Comparison of ENCODE assay signal across 7 cellular contexts in the genomic region with DNA sequence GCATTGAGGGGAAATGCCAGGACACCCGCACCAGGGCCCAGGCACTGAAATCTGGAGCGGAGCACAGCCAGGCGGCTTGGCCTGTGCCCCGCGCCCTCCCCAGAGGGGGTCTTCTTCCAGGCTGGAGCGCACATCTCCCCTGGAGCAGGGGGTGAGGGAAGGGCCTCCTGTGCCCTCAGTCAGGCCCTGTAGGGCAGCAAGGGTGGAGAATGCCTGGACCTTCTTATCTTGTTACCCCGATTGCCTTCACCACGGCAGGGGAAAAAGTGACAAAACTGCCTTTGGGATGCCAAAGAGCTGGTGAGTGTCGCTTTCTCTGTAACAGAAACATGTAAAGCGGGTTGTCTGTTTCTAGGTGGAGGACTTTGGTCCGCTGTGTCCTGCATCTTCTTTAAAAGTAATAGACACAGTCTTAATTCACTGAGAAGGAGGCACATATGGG. TPM values are rescaled to one million over a fixed set of nuclear protein-coding genes. Genes with fewer than 3 reads are reported as not detected.
DNase-seq lines count a peak whose midpoint lies in the region; TF ChIP-seq lines count a peak whose summit lies in the region.

No MANE protein-coding gene starts in this region.

- TF ChIP-seq EP300 in transverse colon (IDR thresholded peaks at IDR 0.05; ENCODE audit: low read depth) = no peak

- TF ChIP-seq CTCF in Loucy (conservative IDR thresholded peaks at IDR 0.05; ENCODE audit: low read length) (no peak), colonic mucosa (IDR thresholded peaks at IDR 0.05) (no peak), transverse colon (IDR thresholded peaks at IDR 0.05) (no peak)

- H3K9ac ChIP-seq in Loucy (ENCODE audit: low read depth, low read length, poor library complexity, severe bottlenecking) (peak overlapping the region; percentile 90), colonic mucosa (ENCODE audit: low read depth in 2 of 2, low read length in 2 of 2) (peak overlapping the region; percentile 76 to 78)

- in situ Hi-C loops in transverse colon (cut with MboI; ENCODE audit: low pct_ligation_motif_present in 1 of 4, low pct_unique_long_range_greater_than_20kb in 1 of 4, low sequenced_read_pairs in 3 of 4) = no loop called here

- intact Hi-C loops in colonic mucosa (cut with DNase I) = no loop called here
- intact Hi-C loops in transverse colon (cut with DNase I; ENCODE audit: low total_unique reads) = no loop called here

- TF ChIP-seq POLR2A in transverse colon (IDR thresholded peaks at IDR 0.05) = no peak

- H3K27me3 ChIP-seq in Loucy (ENCODE audit: insufficient read depth, low read length, poor library complexity, severe bottlenecking) (peaks cover 21% of the 10 kb centered on the region), colonic mucosa (no peaks in the 10 kb centered on the region), transverse colon (peaks cover 10% of the 10 kb centered on the region)

- H3K27ac ChIP-seq in colonic mucosa = no peak overlapping the region
- H3K27ac ChIP-seq in mesodermal cell (ENCODE audit: low read depth, low read length, severe bottlenecking) = peak overlapping the region; percentile 63
- H3K27ac ChIP-seq in transverse colon = peak overlapping the region; percentile 82 to 89 (median 86)

- 48 to 54% methylated on average over 7 to 9 of the region's 11 CpGs for WGBS in mesodermal cell (ENCODE audit: insufficient coverage in 2 of 2), 2 experiments
- WGBS in transverse colon (ENCODE audit: low coverage in 1 of 2), 2 donors = 87 to 96% methylated on average over 5 to 10 of the region's 11 CpGs

- H3K9me3 ChIP-seq in Loucy (ENCODE audit: insufficient read depth, low read depth, low read length) (no peaks in the 10 kb centered on the region), colonic mucosa (no peaks in the 10 kb centered on the region), mesodermal cell (ENCODE audit: control insufficient read depth, low read length) (no peaks in the 10 kb centered on the region), transverse colon (no peaks in the 10 kb centered on the region)

- H3K79me2 ChIP-seq in Loucy (ENCODE audit: insufficient read depth, low read length) = peaks cover 51% of the 10 kb centered on the region

- H3K4me1 ChIP-seq in Loucy (ENCODE audit: insufficient read depth, low read length, poor library complexity, severe bottlenecking) (peaks cover 20% of the 10 kb centered on the region), colonic mucosa (peaks cover 7% of the 10 kb centered on the region), mesodermal cell (ENCODE audit: control insufficient read depth, insufficient read depth, low read length, poor library complexity, severe bottlenecking) (peaks cover 19% of the 10 kb centered on the region), transverse colon (peaks cover 5 to 33% (median 27%) of the 10 kb centered on the region in 4 donors)

- H4K20me1 ChIP-seq in Loucy (ENCODE audit: insufficient read depth, low read length, poor library complexity, severe bottlenecking) = peaks cover 25% of the 10 kb centered on the region

- no peak overlapping the region for H2AFZ ChIP-seq in Loucy (ENCODE audit: low read length)

- peak overlapping the region; percentile 93 for H3K4me2 ChIP-seq in Loucy (ENCODE audit: low read depth, low read length, poor library complexity, severe bottlenecking)

- H3K36me3 ChIP-seq in Loucy (ENCODE audit: insufficient read depth, low read length) (no peaks in the 10 kb centered on the region), colonic mucosa (no peaks in the 10 kb centered on the region), mesodermal cell (ENCODE audit: control insufficient read depth, insufficient read depth, low read length) (peaks cover 24% of the 10 kb centered on the region), transverse colon (no peaks in the 10 kb centered on the region)

- no peaks in the 10 kb centered on the region for H3F3A ChIP-seq in Loucy (ENCODE audit: low read depth)

- H3K4me3 ChIP-seq in Loucy (ENCODE audit: low read length, poor library complexity, severe bottlenecking) (peak overlapping the region; percentile 88), colonic mucosa (peak overlapping the region; percentile 38), mesodermal cell (ENCODE audit: extremely low read depth, insufficient read depth, low read length, poor library complexity, severe bottlenecking) (peak overlapping the region; percentile 66), transverse colon (peak overlapping the region in 3 of 4 donors; percentile 32 to 80 (median 65))

- DNase-seq in colonic mucosa (peak; percentile 31), transverse colon (no peak), NCI-H1417 (lab: John Stamatoyannopoulos, UW) (no peak), NCI-H748 (lab: John Stamatoyannopoulos, UW; ENCODE audit: unreplicated experiment) (no peak)
- no peak for DNase-seq in stimulated activated CD4-positive, alpha-beta T cell treated with anti-CD3 and anti-CD28 coated beads, Interleukin-2, amount 100 ng/mL, for 48 hours

- H3K9me2 ChIP-seq in Loucy (replicated peaks; ENCODE audit: low read depth, low read length) = no peaks in the 10 kb centered on the region

RNA-seq across cellular contexts. Expression of gene BAHCC1, which starts 48.3 kb away (rescaled TPM):
- total RNA-seq in colonic mucosa = 10 to 100 TPM; 12.5 to 26.3 TPM
- 29.9 TPM for polyA plus RNA-seq in mesodermal cell (2013, experiment 1 of 2)
- polyA plus RNA-seq in mesodermal cell (2013, experiment 2 of 2) = 21.6 TPM
- total RNA-seq in transverse colon = 100 to 1,000 TPM in 1 of 4 donors, 10 to 100 TPM in 2, 1 to 10 TPM in 1; 8.7 to 133 (median 12.4) TPM

RNA-seq across cellular contexts. Expression of gene SLC38A10, which starts 51.8 kb away (rescaled TPM):
- total RNA-seq in colonic mucosa (100 to 1,000 TPM in 1 of 2 donors, 10 to 100 TPM in 1; 67.5 to 139 TPM), transverse colon (100 to 1,000 TPM in 2 of 4 donors, 10 to 100 TPM in 2; 94.9 to 113 (median 98.9) TPM)
- polyA plus RNA-seq in mesodermal cell (2013, experiment 1 of 2) = 36.0 TPM
- polyA plus RNA-seq in mesodermal cell (2013, experiment 2 of 2) = 36.0 TPM

Comparison
In these comparisons a context has a peak if more than half of its experiments do, and no peak if none do; other contexts are left out.
1. H3K4me3 ChIP-seq: peak in every context shown above with its lines; median percentile 88 in Loucy; 66 in mesodermal cell; 65 in transverse colon; 38 in colonic mucosa.